Comparison of ENCODE assay signal across 30 cellular contexts in the genomic region with DNA sequence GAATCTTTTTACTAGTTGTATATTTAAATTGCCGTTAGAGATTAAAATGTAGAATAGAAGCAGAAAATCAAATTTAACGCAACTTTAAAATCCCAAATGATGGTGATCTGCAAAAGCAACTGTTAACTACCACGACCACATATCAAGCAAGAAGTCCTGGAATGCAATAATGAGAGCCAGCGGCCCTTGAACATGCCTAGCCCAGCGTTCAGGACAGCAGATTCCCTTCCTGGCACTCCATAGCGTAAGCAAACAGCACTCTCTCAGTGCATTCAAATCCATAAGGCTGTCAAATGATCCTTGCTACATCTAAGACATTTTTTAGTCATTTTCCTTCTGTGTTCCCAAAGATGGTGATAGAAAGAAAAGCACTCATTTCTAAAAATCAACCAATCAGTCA. TPM values are rescaled to one million over a fixed set of nuclear protein-coding genes. Genes with fewer than 3 reads are reported as not detected.
"Had no signal": no experiment of that assay in that cellular context is flagged by ENCODE, and none has a peak within 500 bp of the region (broad histone marks: within the 10 kb centered on the region; RNA-seq: fewer than 3 reads in every experiment).

No MANE protein-coding gene starts in this region.

- DNase-seq: activated CD4-positive, alpha-beta memory T cell treated with anti-CD3 and anti-CD28 coated beads for 36 hours; activated CD4-positive, alpha-beta T cell treated with anti-CD3 and anti-CD28 coated beads for 48 hours; activated CD8-positive, alpha-beta memory T cell treated with anti-CD3 and anti-CD28 coated beads, Interleukin-2, amount 50 U/mL, for 4 hours; activated effector memory CD4-positive, alpha-beta T cell treated with anti-CD3 and anti-CD28 coated beads, Interleukin-2, amount 50 U/mL, for 16 hours; activated naive CD4-positive, alpha-beta T cell treated with anti-CD3 and anti-CD28 coated beads for 36 hours; activated naive CD8-positive, alpha-beta T cell treated with anti-CD3 and anti-CD28 coated beads, Interleukin-2, amount 10 ng/mL, durations not matched to agents 7 days and 5 days; activated T-cell treated with anti-CD3 and anti-CD28 coated beads, Interleukin-2, amount 50 U/mL, for 1 hour; amniotic stem cell; dermis blood vessel endothelial cell; effector CD4-positive, alpha-beta T cell; gastrocnemius medialis; islet precursor cell; mammary epithelial cell; naive thymus-derived CD4-positive, alpha-beta T cell; right cardiac atrium; stimulated activated CD4-positive, alpha-beta T cell treated with anti-CD3 and anti-CD28 coated beads, Interleukin-12 subunit alpha, Interleukin-12 subunit beta, amount 100 ng/mL, for 4 hours; stimulated activated CD4-positive, alpha-beta T cell treated with anti-CD3 and anti-CD28 coated beads, Interleukin-4, amount 100 ng/mL, for 1 hour; stimulated activated naive CD8-positive, alpha-beta T cell treated with anti-CD3 and anti-CD28 coated beads, Interleukin-15, Interleukin-2, amounts not matched to agents 100 U/mL and 50 U/mL, for 24 hours; uterus had no signal

- H3K4me2 ChIP-seq: hepatocyte had no signal

- H3K36me3 Mint-ChIP-seq: activated CD4-positive, alpha-beta memory T cell treated with anti-CD3 and anti-CD28 coated beads for 36 hours; activated naive CD8-positive, alpha-beta T cell treated with anti-CD3 and anti-CD28 coated beads, Interleukin-2, amount 10 ng/mL, durations not matched to agents 7 days and 5 days had no signal

- H3K27me3 ChIP-seq: breast epithelium, gastrocnemius medialis, hepatocyte, uterus had no signal

- H3K4me1 ChIP-seq: breast epithelium, uterus had no signal

- ATAC-seq: activated CD4-positive, CD25-positive, alpha-beta regulatory T cell treated with anti-CD3 and anti-CD28 coated beads, Interleukin-2, amount 50 U/mL, for 24 hours; naive thymus-derived CD4-positive, alpha-beta T cell; right cardiac atrium; stimulated activated naive CD8-positive, alpha-beta T cell treated with anti-CD3 and anti-CD28 coated beads, Interleukin-15, Interleukin-2, amounts not matched to agents 100 U/mL and 50 U/mL, for 24 hours had no signal

- H3K36me3 ChIP-seq: breast epithelium, gastrocnemius medialis, uterus had no signal

- H3K27ac Mint-ChIP-seq: activated CD4-positive, alpha-beta memory T cell treated with anti-CD3 and anti-CD28 coated beads for 36 hours; activated naive CD4-positive, alpha-beta T cell treated with anti-CD3 and anti-CD28 coated beads for 36 hours; activated naive CD8-positive, alpha-beta T cell treated with anti-CD3 and anti-CD28 coated beads, Interleukin-2, amount 10 ng/mL, durations not matched to agents 7 days and 5 days; activated T-helper 1 cell treated with anti-CD3 and anti-CD28 coated beads, Interleukin-12 subunit alpha, Interleukin-12 subunit beta, Interleukin-2, Interleukin-4 antibody, amounts not matched to agents 30 ng/mL and 10 ng/mL and 1 ng/mL, durations not matched to agents 14 hours and 24 hours and 36 hours; mesothelial cell of epicardium had no signal

- H3K4me3 Mint-ChIP-seq: activated CD4-positive, alpha-beta memory T cell treated with anti-CD3 and anti-CD28 coated beads for 36 hours; activated naive CD4-positive, alpha-beta T cell treated with anti-CD3 and anti-CD28 coated beads for 36 hours; activated naive CD8-positive, alpha-beta T cell treated with anti-CD3 and anti-CD28 coated beads, Interleukin-2, amount 10 ng/mL, durations not matched to agents 7 days and 5 days; activated T-helper 1 cell treated with anti-CD3 and anti-CD28 coated beads, Interleukin-12 subunit alpha, Interleukin-12 subunit beta, Interleukin-2, Interleukin-4 antibody, amounts not matched to agents 30 ng/mL and 10 ng/mL and 1 ng/mL, durations not matched to agents 14 hours and 24 hours and 36 hours; central memory CD8-positive, alpha-beta T cell; mesothelial cell of epicardium had no signal

- H3K9me3 ChIP-seq: breast epithelium, gastrocnemius medialis, thoracic aorta, uterus had no signal

- H3K9me3 Mint-ChIP-seq: activated naive CD8-positive, alpha-beta T cell treated with anti-CD3 and anti-CD28 coated beads, Interleukin-2, amount 10 ng/mL, durations not matched to agents 7 days and 5 days; activated T-helper 1 cell treated with anti-CD3 and anti-CD28 coated beads, Interleukin-12 subunit alpha, Interleukin-12 subunit beta, Interleukin-2, Interleukin-4 antibody, amounts not matched to agents 30 ng/mL and 10 ng/mL and 1 ng/mL, durations not matched to agents 14 hours and 24 hours and 36 hours; mesothelial cell of epicardium had no signal

- H3K4me1 Mint-ChIP-seq: central memory CD8-positive, alpha-beta T cell had no signal

- H3K27ac ChIP-seq: breast epithelium, epithelial cell of prostate, hepatocyte, skin epidermis, thoracic aorta, uterus, VCaP had no signal

- H3K4me3 ChIP-seq: breast epithelium, gastrocnemius medialis, hepatocyte, skin epidermis, thoracic aorta, uterus had no signal

RNA-seq across cellular contexts. Expression of gene CHST15, which starts 48.2 kb away (rescaled TPM):
- total RNA-seq: activated CD8-positive, alpha-beta memory T cell treated with anti-CD3 and anti-CD28 coated beads for 36 hours had no signal
